In the genomic region with DNA sequence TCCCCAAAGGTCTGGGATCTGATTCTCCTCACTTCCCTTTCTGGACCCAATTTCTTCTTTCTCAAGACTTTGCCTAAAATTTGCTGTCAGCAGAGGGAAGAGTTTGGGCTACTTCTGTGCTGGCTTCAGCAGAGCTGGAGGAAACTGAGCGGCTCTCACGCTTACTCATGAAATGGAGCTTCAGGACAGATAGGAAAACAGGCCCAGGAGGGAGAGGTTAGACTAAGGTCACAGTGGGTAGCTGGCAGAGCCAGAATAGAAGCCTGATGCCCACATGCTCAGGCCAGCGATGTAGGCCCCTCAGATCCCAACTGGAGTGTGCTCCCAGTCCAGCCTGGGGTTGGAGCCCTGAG, we compare ENCODE assay signal across 8 cellular contexts. TPM values are rescaled to one million over a fixed set of nuclear protein-coding genes. Genes with fewer than 3 reads are reported as not detected.
DNase-seq lines count a peak whose midpoint lies in the region; ATAC-seq and TF ChIP-seq lines count a peak whose summit lies in the region.

No MANE protein-coding gene starts in this region.

- DNase-seq in BE2C (no peak), left ventricle myocardium superior (no peak), skeletal muscle cell (ENCODE audit: low read depth) (no peak), mucosa of gallbladder (ENCODE audit: low spot score) (no peak), middle frontal gyrus (ENCODE audit: extremely low spot score, low spot score) (no peak)
- DNase-seq in activated T-helper 2 cell treated with anti-CD3 and anti-CD28 coated beads, Interferon-gamma antibody, Interleukin-2, Interleukin-4, amounts not matched to agents 10 μg/mL and 5 μg/mL and 100 μg/mL, durations not matched to agents 14 hours and 24 hours and 36 hours (ENCODE audit: low spot score), result no peak

- no peak for TF ChIP-seq CTCF in BE2C (IDR thresholded peaks at IDR 0.05; ENCODE audit: low read depth, low read length)

- no peaks in the 10 kb centered on the region for H3K27me3 Mint-ChIP-seq in activated T-helper 2 cell treated with anti-CD3 and anti-CD28 coated beads, Interferon-gamma antibody, Interleukin-2, Interleukin-4, amounts not matched to agents 10 μg/mL and 5 μg/mL and 100 μg/mL, durations not matched to agents 14 hours and 24 hours and 36 hours (ENCODE audit: low read depth)

- no peaks in the 10 kb centered on the region for H3K36me3 Mint-ChIP-seq in activated T-helper 2 cell treated with anti-CD3 and anti-CD28 coated beads, Interferon-gamma antibody, Interleukin-2, Interleukin-4, amounts not matched to agents 10 μg/mL and 5 μg/mL and 100 μg/mL, durations not matched to agents 14 hours and 24 hours and 36 hours (ENCODE audit: low read depth)

- H3K4me3 ChIP-seq in BE2C (ENCODE audit: low read depth, low read length), result peak overlapping the region; percentile 91
- peak overlapping the region; percentile 98 for H3K4me3 ChIP-seq in skeletal muscle cell (ENCODE audit: low read depth, low read length)

- no peak overlapping the region for H3K27ac Mint-ChIP-seq in activated T-helper 2 cell treated with anti-CD3 and anti-CD28 coated beads, Interferon-gamma antibody, Interleukin-2, Interleukin-4, amounts not matched to agents 10 μg/mL and 5 μg/mL and 100 μg/mL, durations not matched to agents 14 hours and 24 hours and 36 hours

- ATAC-seq in HG02571 (IDR thresholded peaks at IDR 0.05; ENCODE audit: unreplicated experiment) (peak; percentile 14), left ventricle myocardium superior (peak; percentile 76), HG02642 (IDR thresholded peaks at IDR 0.05; ENCODE audit: poor library complexity, unreplicated experiment) (no peak)

- intact Hi-C loops in activated T-helper 2 cell treated with anti-CD3 and anti-CD28 coated beads, Interferon-gamma antibody, Interleukin-2, Interleukin-4, amounts not matched to agents 10 μg/mL and 5 μg/mL and 100 μg/mL, durations not matched to agents 14 hours and 24 hours and 36 hours (cut with micrococcal nuclease), result loop anchor here (1.0 to 5.0 kb wide), 3 partner anchors 48 to 292 kb away; a partner anchor contains a TSS
- intact Hi-C loops in left ventricle myocardium superior (cut with micrococcal nuclease), result loop anchor here (10.0 kb wide), 1 partner anchor 51 kb away; a partner anchor contains a TSS

- H3K4me1 ChIP-seq in BE2C, result no peaks in the 10 kb centered on the region

- peak overlapping the region; percentile 87 for H3K4me3 Mint-ChIP-seq in activated T-helper 2 cell treated with anti-CD3 and anti-CD28 coated beads, Interferon-gamma antibody, Interleukin-2, Interleukin-4, amounts not matched to agents 10 μg/mL and 5 μg/mL and 100 μg/mL, durations not matched to agents 14 hours and 24 hours and 36 hours (ENCODE audit: low read depth)

- H3K9me3 Mint-ChIP-seq in activated T-helper 2 cell treated with anti-CD3 and anti-CD28 coated beads, Interferon-gamma antibody, Interleukin-2, Interleukin-4, amounts not matched to agents 10 μg/mL and 5 μg/mL and 100 μg/mL, durations not matched to agents 14 hours and 24 hours and 36 hours, result no peaks in the 10 kb centered on the region

- H3K27me3 ChIP-seq in BE2C, result no peaks in the 10 kb centered on the region

- H3K4me1 Mint-ChIP-seq in activated T-helper 2 cell treated with anti-CD3 and anti-CD28 coated beads, Interferon-gamma antibody, Interleukin-2, Interleukin-4, amounts not matched to agents 10 μg/mL and 5 μg/mL and 100 μg/mL, durations not matched to agents 14 hours and 24 hours and 36 hours (ENCODE audit: low read depth), result peaks cover 9% of the 10 kb centered on the region

- H3K9me3 ChIP-seq in BE2C, result no peaks in the 10 kb centered on the region

- H3K36me3 ChIP-seq in BE2C, result no peaks in the 10 kb centered on the region; the same call in 1 of the 2 replicates

RNA-seq across cellular contexts. Expression of a gene that starts 0.6 kb away (rescaled TPM):
- 7.0 TPM for polyA plus RNA-seq in BE2C (2012; ENCODE audit: insufficient read depth, insufficient read length, low read depth)
- 8.8 and 9.8 TPM in 2 replicates for total RNA-seq in activated T-helper 2 cell treated with anti-CD3 and anti-CD28 coated beads, Interferon-gamma antibody, Interleukin-2, Interleukin-4, amounts not matched to agents 10 μg/mL and 5 μg/mL and 100 μg/mL, durations not matched to agents 14 hours and 24 hours and 36 hours
- total RNA-seq in left ventricle myocardium superior (36.1 TPM), mucosa of gallbladder (19.7 TPM)

RNA-seq across cellular contexts. Expression of a gene that starts 50.1 kb away (rescaled TPM):
- 159 TPM for polyA plus RNA-seq in BE2C (2012; ENCODE audit: insufficient read depth, insufficient read length, low read depth)
- 121 and 123 TPM in 2 replicates for total RNA-seq in activated T-helper 2 cell treated with anti-CD3 and anti-CD28 coated beads, Interferon-gamma antibody, Interleukin-2, Interleukin-4, amounts not matched to agents 10 μg/mL and 5 μg/mL and 100 μg/mL, durations not matched to agents 14 hours and 24 hours and 36 hours
- total RNA-seq in left ventricle myocardium superior (555 TPM), mucosa of gallbladder (69.7 TPM)

RNA-seq across cellular contexts. Expression of a gene that starts 54.4 kb away (rescaled TPM):
- 191 TPM for polyA plus RNA-seq in BE2C (2012; ENCODE audit: insufficient read depth, insufficient read length, low read depth)
- 264 and 266 TPM in 2 replicates for total RNA-seq in activated T-helper 2 cell treated with anti-CD3 and anti-CD28 coated beads, Interferon-gamma antibody, Interleukin-2, Interleukin-4, amounts not matched to agents 10 μg/mL and 5 μg/mL and 100 μg/mL, durations not matched to agents 14 hours and 24 hours and 36 hours
- total RNA-seq in left ventricle myocardium superior (88.9 TPM), mucosa of gallbladder (128 TPM)
